ENCODE assay signal across 24 cellular contexts in genomic region chr6:143855057-143855456, GRCh38. TPM values are rescaled to one million over a fixed set of nuclear protein-coding genes. Genes with fewer than 3 reads are reported as not detected.
"Had no signal": no experiment of that assay in that cellular context is flagged by ENCODE, and none has a peak within 500 bp of the region (broad histone marks: within the 10 kb centered on the region; RNA-seq: fewer than 3 reads in every experiment).

No MANE protein-coding gene starts in this region.

RNA-seq across cellular contexts. Expression of gene ZC2HC1B, which starts 9.2 kb away (rescaled TPM):
- total RNA-seq: kidney; kidney epithelial cell; left cardiac atrium; left colon; left lobe of liver; left lung; left ventricle myocardium inferior; left ventricle myocardium superior; liver; lower leg skin; lower lobe of right lung; lung microvascular endothelial cell; mammary epithelial cell; mesenteric fat pad; mesothelial cell of epicardium; mononuclear cell; mucosa of descending colon; mucosa of gallbladder; myocyte; naive thymus-derived CD8-positive, alpha-beta T cell had no signal
- polyA plus RNA-seq: immature natural killer cell; keratinocyte; liver; lung; mammary epithelial cell; naive thymus-derived CD4-positive, alpha-beta T cell; naive thymus-derived CD8-positive, alpha-beta T cell had no signal
